13 cellular contexts compared by ENCODE assay signal in the genomic region with DNA sequence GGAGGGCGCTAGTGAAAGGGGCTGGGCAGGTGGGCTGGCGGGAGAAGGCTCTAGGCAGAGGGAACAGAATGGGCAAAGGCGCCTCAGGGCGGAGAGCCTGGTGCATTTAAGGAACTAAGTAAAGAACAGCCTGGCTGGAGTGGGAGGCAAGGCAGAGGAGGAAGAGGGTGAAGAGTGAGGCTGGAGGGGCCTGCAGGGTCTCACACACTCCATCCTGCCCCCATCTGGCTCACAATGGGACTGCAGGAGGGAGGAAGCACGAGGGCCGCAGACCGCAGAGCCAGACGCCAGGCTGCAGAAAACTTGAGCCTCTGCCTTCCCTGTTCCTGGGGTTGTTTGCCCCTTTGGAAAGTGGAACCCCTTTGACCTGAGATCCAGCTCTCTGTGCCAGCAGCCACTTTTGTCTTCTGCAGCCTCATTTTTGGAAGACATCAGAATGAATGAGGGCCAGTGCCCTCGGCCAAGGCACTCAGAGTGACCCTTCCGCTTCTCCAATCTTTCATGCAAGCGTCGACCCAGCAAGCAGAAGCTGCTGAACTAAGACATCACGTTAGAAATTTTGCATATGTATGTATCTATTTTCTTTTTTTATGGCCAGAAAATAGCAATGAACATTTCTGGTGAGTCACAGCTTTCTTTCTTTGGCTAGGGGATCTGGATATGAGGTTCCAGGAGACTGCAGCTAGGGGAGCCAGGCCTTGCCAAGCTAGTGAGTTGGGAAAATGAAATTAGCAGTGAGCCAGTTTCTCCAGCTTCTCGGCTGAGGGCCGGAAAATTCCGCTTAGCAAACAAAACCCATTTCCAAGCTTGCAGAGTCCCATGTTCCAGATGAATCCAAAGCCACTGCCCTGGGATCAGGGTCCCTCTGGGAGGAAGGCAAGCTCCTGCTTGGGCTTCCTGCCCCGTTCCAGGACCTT.
A peak's percentile ranks its signal among the peaks of the same experiment; 100 is the strongest.
DNase-seq lines count a peak whose midpoint lies in the region; ATAC-seq, FAIRE-seq and TF ChIP-seq lines count a peak whose summit lies in the region.
"Had no signal": no experiment of that assay in that cellular context is flagged by ENCODE, and none has a peak within 500 bp of the region (broad histone marks: within the 10 kb centered on the region; RNA-seq: fewer than 3 reads in every experiment).

No MANE protein-coding gene starts in this region.

- H3K4me3 ChIP-seq in SK-N-SH (ENCODE audit: low read depth in 2 of 2, low read length in 1 of 2) (no peak overlapping the region), ascending aorta (no peak overlapping the region)
- H3K4me3 ChIP-seq: upper lobe of left lung had no signal

- H3K27me3 ChIP-seq in SK-N-SH (ENCODE audit: insufficient read depth), result no peaks in the 10 kb centered on the region; the same call in 1 of the 2 replicates
- no peaks in the 10 kb centered on the region for H3K27me3 ChIP-seq in ascending aorta
- H3K27me3 ChIP-seq: upper lobe of left lung had no signal

- no peak overlapping the region for H2AFZ ChIP-seq in SK-N-SH (ENCODE audit: low read depth)

- TF ChIP-seq RAD21 in SK-N-SH (IDR thresholded peaks at IDR 0.05; ENCODE audit: low read length), result no peak

- H3K9me3 ChIP-seq in SK-N-SH (no peaks in the 10 kb centered on the region), ascending aorta (no peaks in the 10 kb centered on the region)
- H3K9me3 ChIP-seq: upper lobe of left lung had no signal

- POLR2A ChIA-PET in SK-N-SH (lab: Yijun Ruan, JAX), result no interaction called here

- intact Hi-C loops in ascending aorta (cut with DNase I), result no loop called here

- DNase-seq in SK-N-SH (no peak), ascending aorta (ENCODE audit: low spot score in 2 of 2) (peak in 1 of 2 donors; percentile 74), iPS-NIHi7 (ENCODE audit: extremely low spot score) (peak; percentile 77), NCI-H774 (lab: John Stamatoyannopoulos, UW) (no peak), GM19239 (ENCODE audit: insufficient read length, low spot score) (no peak), activated gamma-delta T cell treated with Interleukin-2 at 50 U/mL for 16 hours (no peak)
- DNase-seq: amniotic stem cell; NCI-H1436 treated with DMSO at 0.1 percent for 48 hours; stimulated activated CD4-positive, alpha-beta T cell treated with anti-CD3 and anti-CD28 coated beads, Interleukin-12 subunit alpha, Interleukin-12 subunit beta, amount 100 ng/mL, for 4 hours had no signal

- H3K36me3 ChIP-seq in SK-N-SH (replicated peaks in 1 of 2; ENCODE audit: control insufficient read depth in 1 of 2, insufficient read depth in 2 of 2, low read length in 1 of 2), result no peaks in the 10 kb centered on the region
- no peaks in the 10 kb centered on the region for H3K36me3 ChIP-seq in ascending aorta
- H3K36me3 ChIP-seq: upper lobe of left lung had no signal

- no peak overlapping the region for H3K9ac ChIP-seq in SK-N-SH

- TF ChIP-seq CTCF in SK-N-SH (IDR thresholded peaks at IDR 0.05), result peak; percentile 11
- TF ChIP-seq CTCF in ascending aorta (IDR thresholded peaks at IDR 0.05), result peak; percentile 17 to 39 (median 20)

- H4K20me1 ChIP-seq in SK-N-SH (ENCODE audit: insufficient read depth), result no peaks in the 10 kb centered on the region

- no peaks in the 10 kb centered on the region for H3K9me2 ChIP-seq in SK-N-SH

- WGBS in SK-N-SH (ENCODE audit: low lambda C conversion rate), result 59% methylated on average over 17 of the region's 17 CpGs

- H3K27ac ChIP-seq in SK-N-SH (ENCODE audit: low read depth in 2 of 2, low read length in 1 of 2) (no peak overlapping the region), ascending aorta (peak overlapping the region; percentile 32 to 47), temporal lobe (ENCODE audit: low read depth, low read length) (peak overlapping the region; percentile 87)
- H3K27ac ChIP-seq: upper lobe of left lung had no signal

- no peaks in the 10 kb centered on the region for H3K79me2 ChIP-seq in SK-N-SH (ENCODE audit: insufficient read depth)

- H3K4me1 ChIP-seq in SK-N-SH (ENCODE audit: control insufficient read depth in 1 of 2, insufficient read depth in 2 of 2, low read depth in 1 of 2, low read length in 1 of 2) (peaks cover 0 to 4% of the 10 kb centered on the region in 2 experiments; a peak in 1 of 4 replicates), ascending aorta (peaks cover 0 to 12% of the 10 kb centered on the region in 2 donors)
- H3K4me1 ChIP-seq: upper lobe of left lung had no signal

- H3F3A ChIP-seq in SK-N-SH (replicated peaks; ENCODE audit: insufficient read depth), result no peaks in the 10 kb centered on the region

- no peak for ATAC-seq in SK-N-SH treated with all-trans-retinoic acid at 6 μM for 48 hours

- FAIRE-seq in GM19239 (lab: Jason Lieb, UNC), result no peak
- FAIRE-seq: A204.1 had no signal

- no peak overlapping the region for H3K4me2 ChIP-seq in SK-N-SH

- CTCF ChIA-PET in SK-N-SH (lab: Yijun Ruan, JAX), result interaction anchor here (0.7 to 1.2 kb wide), 4 partner anchors 10 to 124 kb away, joined by 3 to 4 read pairs (median 3); no protein-coding TSS in a partner anchor

- TF ChIP-seq EP300 in SK-N-SH (IDR thresholded peaks at IDR 0.05; ENCODE audit: borderline replicate concordance in 1 of 2, low read depth in 1 of 2, low read length in 1 of 2), result no peak

TF ChIP-seq in SK-N-SH, 30 proteins besides CTCF, POLR2A, EP300 and RAD21 (continues in another document):
- no peak for TF ChIP-seq POLR2AphosphoS5 (IDR thresholded peaks at IDR 0.05; ENCODE audit: low read depth, low read length)
- no peak for TF ChIP-seq RFX5 (IDR thresholded peaks at IDR 0.05; ENCODE audit: low read length)
- TF ChIP-seq FOSL2 (IDR thresholded peaks at IDR 0.05; ENCODE audit: borderline replicate concordance, low read depth), result no peak
- TF ChIP-seq NFIC (IDR thresholded peaks at IDR 0.05; ENCODE audit: borderline replicate concordance), result no peak
- no peak for TF ChIP-seq TAF1 (IDR thresholded peaks at IDR 0.05; ENCODE audit: borderline replicate concordance, low read depth, low read length)
- TF ChIP-seq, protein P1, sequence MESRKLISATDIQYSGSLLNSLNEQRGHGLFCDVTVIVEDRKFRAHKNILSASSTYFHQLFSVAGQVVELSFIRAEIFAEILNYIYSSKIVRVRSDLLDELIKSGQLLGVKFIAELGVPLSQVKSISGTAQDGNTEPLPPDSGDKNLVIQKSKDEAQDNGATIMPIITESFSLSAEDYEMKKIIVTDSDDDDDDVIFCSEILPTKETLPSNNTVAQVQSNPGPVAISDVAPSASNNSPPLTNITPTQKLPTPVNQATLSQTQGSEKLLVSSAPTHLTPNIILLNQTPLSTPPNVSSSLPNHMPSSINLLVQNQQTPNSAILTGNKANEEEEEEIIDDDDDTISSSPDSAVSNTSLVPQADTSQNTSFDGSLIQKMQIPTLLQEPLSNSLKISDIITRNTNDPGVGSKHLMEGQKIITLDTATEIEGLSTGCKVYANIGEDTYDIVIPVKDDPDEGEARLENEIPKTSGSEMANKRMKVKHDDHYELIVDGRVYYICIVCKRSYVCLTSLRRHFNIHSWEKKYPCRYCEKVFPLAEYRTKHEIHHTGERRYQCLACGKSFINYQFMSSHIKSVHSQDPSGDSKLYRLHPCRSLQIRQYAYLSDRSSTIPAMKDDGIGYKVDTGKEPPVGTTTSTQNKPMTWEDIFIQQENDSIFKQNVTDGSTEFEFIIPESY (IDR thresholded peaks at IDR 0.05; ENCODE audit: borderline replicate concordance, low read depth), result no peak
- TF ChIP-seq TCF12 (IDR thresholded peaks at IDR 0.05), result no peak
- TF ChIP-seq, protein P2, sequence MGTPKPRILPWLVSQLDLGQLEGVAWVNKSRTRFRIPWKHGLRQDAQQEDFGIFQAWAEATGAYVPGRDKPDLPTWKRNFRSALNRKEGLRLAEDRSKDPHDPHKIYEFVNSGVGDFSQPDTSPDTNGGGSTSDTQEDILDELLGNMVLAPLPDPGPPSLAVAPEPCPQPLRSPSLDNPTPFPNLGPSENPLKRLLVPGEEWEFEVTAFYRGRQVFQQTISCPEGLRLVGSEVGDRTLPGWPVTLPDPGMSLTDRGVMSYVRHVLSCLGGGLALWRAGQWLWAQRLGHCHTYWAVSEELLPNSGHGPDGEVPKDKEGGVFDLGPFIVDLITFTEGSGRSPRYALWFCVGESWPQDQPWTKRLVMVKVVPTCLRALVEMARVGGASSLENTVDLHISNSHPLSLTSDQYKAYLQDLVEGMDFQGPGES (IDR thresholded peaks at IDR 0.05; ENCODE audit: low read depth, low read length), result no peak

TF ChIP-seq in SK-N-SH treated with all-trans-retinoic acid at 6 μM for 48 hours, 23 proteins besides CTCF, POLR2A, EP300 and RAD21:
- TF ChIP-seq, protein P3, sequence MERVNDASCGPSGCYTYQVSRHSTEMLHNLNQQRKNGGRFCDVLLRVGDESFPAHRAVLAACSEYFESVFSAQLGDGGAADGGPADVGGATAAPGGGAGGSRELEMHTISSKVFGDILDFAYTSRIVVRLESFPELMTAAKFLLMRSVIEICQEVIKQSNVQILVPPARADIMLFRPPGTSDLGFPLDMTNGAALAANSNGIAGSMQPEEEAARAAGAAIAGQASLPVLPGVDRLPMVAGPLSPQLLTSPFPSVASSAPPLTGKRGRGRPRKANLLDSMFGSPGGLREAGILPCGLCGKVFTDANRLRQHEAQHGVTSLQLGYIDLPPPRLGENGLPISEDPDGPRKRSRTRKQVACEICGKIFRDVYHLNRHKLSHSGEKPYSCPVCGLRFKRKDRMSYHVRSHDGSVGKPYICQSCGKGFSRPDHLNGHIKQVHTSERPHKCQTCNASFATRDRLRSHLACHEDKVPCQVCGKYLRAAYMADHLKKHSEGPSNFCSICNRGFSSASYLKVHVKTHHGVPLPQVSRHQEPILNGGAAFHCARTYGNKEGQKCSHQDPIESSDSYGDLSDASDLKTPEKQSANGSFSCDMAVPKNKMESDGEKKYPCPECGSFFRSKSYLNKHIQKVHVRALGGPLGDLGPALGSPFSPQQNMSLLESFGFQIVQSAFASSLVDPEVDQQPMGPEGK (CRISPR knock-in tag; IDR thresholded peaks at IDR 0.05; ENCODE audit: borderline replicate concordance), result no peak
- TF ChIP-seq ZNF8 (CRISPR knock-in tag; IDR thresholded peaks at IDR 0.05), result no peak

Comparison
In these comparisons a context has a peak if more than half of its experiments do, and no peak if none do; other contexts are left out.
1. H3K27ac ChIP-seq: peak in ascending aorta (2 of 2) and temporal lobe (single experiment); none in SK-N-SH (0 of 2).